Comparison of ENCODE assay signal across 14 cellular contexts in the genomic region with DNA sequence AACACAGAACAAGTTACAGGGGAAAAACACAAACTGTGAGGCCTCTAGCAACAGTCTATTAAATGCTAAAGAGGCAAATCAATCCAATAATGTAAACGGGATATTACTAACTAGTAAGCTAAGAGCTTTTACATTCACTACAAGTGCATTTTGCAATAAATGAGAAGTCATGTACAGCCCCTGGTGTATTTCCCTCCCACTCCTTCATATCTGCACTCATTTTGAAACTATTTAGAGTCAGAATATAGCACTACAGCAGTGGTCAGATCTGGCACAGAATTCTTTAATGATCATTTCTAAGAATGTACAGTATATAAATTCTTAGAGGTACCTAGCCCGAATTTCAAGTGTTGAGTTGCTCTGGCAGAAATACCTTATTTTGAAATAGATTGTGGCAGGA.
A peak's percentile ranks its signal among the peaks of the same experiment; 100 is the strongest.
DNase-seq lines count a peak whose midpoint lies in the region; ATAC-seq and TF ChIP-seq lines count a peak whose summit lies in the region.
"Had no signal": no experiment of that assay in that cellular context is flagged by ENCODE, and none has a peak within 500 bp of the region (broad histone marks: within the 10 kb centered on the region; RNA-seq: fewer than 3 reads in every experiment).

No MANE protein-coding gene starts in this region.

- peak; percentile 83 for ATAC-seq in GM18861 (IDR thresholded peaks at IDR 0.05; ENCODE audit: unreplicated experiment)
- peak; percentile 80 for ATAC-seq in GM21619 (IDR thresholded peaks at IDR 0.05; ENCODE audit: unreplicated experiment)
- ATAC-seq in HG03196 (IDR thresholded peaks at IDR 0.05; ENCODE audit: unreplicated experiment): peak; percentile 67
- no peak for ATAC-seq in psoas muscle
- ATAC-seq in CD4-positive, alpha-beta T cell (ENCODE audit: poor library complexity): no peak

- H3K27me3 Mint-ChIP-seq in Caco-2 (ENCODE audit: insufficient read depth, unreplicated experiment): no peaks in the 10 kb centered on the region
- no peaks in the 10 kb centered on the region for H3K27me3 Mint-ChIP-seq in activated CD4-positive, alpha-beta T cell treated with anti-CD3 and anti-CD28 coated beads, Interleukin-2, amount 10 ng/mL, durations not matched to agents 24 days and 14 days
- no peaks in the 10 kb centered on the region for H3K27me3 Mint-ChIP-seq in CD4-positive, alpha-beta T cell
- H3K27me3 Mint-ChIP-seq: activated naive CD4-positive, alpha-beta T cell treated with anti-CD3 and anti-CD28 coated beads, Interleukin-2, amount 50 U/mL, for 24 hours had no signal

- CTCF ChIA-PET in Caco-2 (lab: Charles Lee): no interaction called here
- CTCF ChIA-PET in CD4-positive, alpha-beta T cell (lab: Charles Lee): no interaction called here

- H3K4me1 ChIP-seq in Caco-2 (no peaks in the 10 kb centered on the region; the same call in 1 of the 2 replicates), psoas muscle (no peaks in the 10 kb centered on the region)
- H3K4me1 ChIP-seq: left ventricle myocardium inferior had no signal

- H3K4me1 Mint-ChIP-seq in Caco-2 (ENCODE audit: low read depth, unreplicated experiment): no peaks in the 10 kb centered on the region
- no peaks in the 10 kb centered on the region for H3K4me1 Mint-ChIP-seq in activated CD4-positive, alpha-beta T cell treated with anti-CD3 and anti-CD28 coated beads, Interleukin-2, amount 10 ng/mL, durations not matched to agents 24 days and 14 days
- H3K4me1 Mint-ChIP-seq in CD4-positive, alpha-beta T cell (ENCODE audit: low read depth): no peaks in the 10 kb centered on the region
- H3K4me1 Mint-ChIP-seq: activated naive CD4-positive, alpha-beta T cell treated with anti-CD3 and anti-CD28 coated beads, Interleukin-2, amount 50 U/mL, for 24 hours had no signal

- 71 to 77% (median 75%) methylated on average over 2 of the region's 2 CpGs for WGBS in psoas muscle, 3 donors

- no TSS peak for BruUV-seq in Caco-2 (replicated peaks; lab: Mats Ljungman, UMichigan)

- H3K9me3 Mint-ChIP-seq in Caco-2 (ENCODE audit: unreplicated experiment): no peaks in the 10 kb centered on the region
- H3K9me3 Mint-ChIP-seq in activated CD4-positive, alpha-beta T cell treated with anti-CD3 and anti-CD28 coated beads, Interleukin-2, amount 10 ng/mL, durations not matched to agents 24 days and 14 days: no peaks in the 10 kb centered on the region
- H3K9me3 Mint-ChIP-seq in CD4-positive, alpha-beta T cell: no peaks in the 10 kb centered on the region

- no peaks in the 10 kb centered on the region for H3K36me3 ChIP-seq in Caco-2 (ENCODE audit: control insufficient read depth, insufficient read depth, low read length)
- no peaks in the 10 kb centered on the region for H3K36me3 ChIP-seq in psoas muscle (ENCODE audit: insufficient read depth in 1 of 2, low read depth in 1 of 2)
- H3K36me3 ChIP-seq: left ventricle myocardium inferior had no signal

- TF ChIP-seq CTCF in Caco-2 (IDR thresholded peaks at IDR 0.05; ENCODE audit: insufficient read depth in 1 of 2, low read depth in 1 of 2, low read length in 1 of 2, severe bottlenecking in 1 of 2, unreplicated experiment in 1 of 2) (no peak), psoas muscle (IDR thresholded peaks at IDR 0.05) (no peak)
- no peak for TF ChIP-seq CTCF in CD4-positive, alpha-beta T cell (IDR thresholded peaks at IDR 0.05)

- no peak overlapping the region for H3K4me3 Mint-ChIP-seq in Caco-2 (ENCODE audit: unreplicated experiment)
- H3K4me3 Mint-ChIP-seq in activated CD4-positive, alpha-beta T cell treated with anti-CD3 and anti-CD28 coated beads, Interleukin-2, amount 10 ng/mL, durations not matched to agents 24 days and 14 days: no peak overlapping the region
- no peak overlapping the region for H3K4me3 Mint-ChIP-seq in CD4-positive, alpha-beta T cell
- H3K4me3 Mint-ChIP-seq: activated naive CD4-positive, alpha-beta T cell treated with anti-CD3 and anti-CD28 coated beads, Interleukin-2, amount 50 U/mL, for 24 hours had no signal

- peak; percentile 6 for DNase-seq in astrocyte of the hippocampus (ENCODE audit: low read depth, low spot score)
- no peak for DNase-seq in Caco-2
- DNase-seq in activated CD4-positive, alpha-beta T cell treated with anti-CD3 and anti-CD28 coated beads, Interleukin-2, amount 10 ng/mL, durations not matched to agents 24 days and 14 days: no peak
- DNase-seq in psoas muscle: no peak
- DNase-seq in CD4-positive, alpha-beta T cell: no peak
- DNase-seq: AML-193, DND-41, IMR-90, left ventricle myocardium inferior, NCI-H1694 treated with DMSO at 0.1 percent for 48 hours had no signal

- POLR2A ChIA-PET in Caco-2 (lab: Charles Lee): no interaction called here
- POLR2A ChIA-PET in CD4-positive, alpha-beta T cell (lab: Charles Lee): no interaction called here

- H3K4me3 ChIP-seq in Caco-2 (ENCODE audit: low read depth, low read length) (no peak overlapping the region), psoas muscle (no peak overlapping the region)
- H3K4me3 ChIP-seq: left ventricle myocardium inferior had no signal

- H3K27me3 ChIP-seq in Caco-2 (replicated peaks; ENCODE audit: control insufficient read depth, insufficient read depth, low read length): no peaks in the 10 kb centered on the region; the same call in 1 of the 2 replicates
- no peaks in the 10 kb centered on the region for H3K27me3 ChIP-seq in psoas muscle (ENCODE audit: insufficient read depth in 3 of 3, low read length in 2 of 3)
- H3K27me3 ChIP-seq in CD4-positive, alpha-beta T cell (ENCODE audit: control insufficient read depth, insufficient read depth, low read length): no peaks in the 10 kb centered on the region

- H3K9me3 ChIP-seq in Caco-2 (no peaks in the 10 kb centered on the region), psoas muscle (no peaks in the 10 kb centered on the region)
- H3K9me3 ChIP-seq in CD4-positive, alpha-beta T cell (ENCODE audit: control insufficient read depth, low read length): no peaks in the 10 kb centered on the region
- H3K9me3 ChIP-seq: left ventricle myocardium inferior had no signal

- no peak overlapping the region for H3K27ac ChIP-seq in psoas muscle
- H3K27ac ChIP-seq in CD4-positive, alpha-beta T cell (ENCODE audit: low read depth, low read length): no peak overlapping the region
- H3K27ac ChIP-seq: left ventricle myocardium inferior had no signal

- H3K27ac Mint-ChIP-seq in Caco-2 (ENCODE audit: unreplicated experiment): no peak overlapping the region
- no peak overlapping the region for H3K27ac Mint-ChIP-seq in activated CD4-positive, alpha-beta T cell treated with anti-CD3 and anti-CD28 coated beads, Interleukin-2, amount 10 ng/mL, durations not matched to agents 24 days and 14 days
- H3K27ac Mint-ChIP-seq in CD4-positive, alpha-beta T cell: no peak overlapping the region
- H3K27ac Mint-ChIP-seq: activated naive CD4-positive, alpha-beta T cell treated with anti-CD3 and anti-CD28 coated beads, Interleukin-2, amount 50 U/mL, for 24 hours had no signal

- intact Hi-C loops in Caco-2 (cut with micrococcal nuclease; ENCODE audit: unreplicated experiment): no loop called here
- intact Hi-C loops in activated CD4-positive, alpha-beta T cell treated with anti-CD3 and anti-CD28 coated beads, Interleukin-2, amount 10 ng/mL, durations not matched to agents 24 days and 14 days (cut with micrococcal nuclease): no loop called here
- intact Hi-C loops in psoas muscle (cut with DNase I): no loop called here
- intact Hi-C loops in CD4-positive, alpha-beta T cell (cut with DNase I, micrococcal nuclease): no loop called here

- no peaks in the 10 kb centered on the region for H3K36me3 Mint-ChIP-seq in Caco-2 (ENCODE audit: insufficient read depth, unreplicated experiment)
- no peaks in the 10 kb centered on the region for H3K36me3 Mint-ChIP-seq in activated CD4-positive, alpha-beta T cell treated with anti-CD3 and anti-CD28 coated beads, Interleukin-2, amount 10 ng/mL, durations not matched to agents 24 days and 14 days (ENCODE audit: low read depth)
- no peaks in the 10 kb centered on the region for H3K36me3 Mint-ChIP-seq in CD4-positive, alpha-beta T cell (ENCODE audit: low read depth)
- H3K36me3 Mint-ChIP-seq: activated naive CD4-positive, alpha-beta T cell treated with anti-CD3 and anti-CD28 coated beads, Interleukin-2, amount 50 U/mL, for 24 hours had no signal

Comparison
In these comparisons a context has a peak if more than half of its experiments do, and no peak if none do; other contexts are left out.
1. ATAC-seq: peak in GM18861 (single experiment), GM21619 (single experiment) and HG03196 (single experiment); none in psoas muscle (0 of 4) and CD4-positive, alpha-beta T cell (single experiment).